In genomic region chr7:133815677-133816210, GRCh38 we compare ENCODE assay signal across 1 cellular context.
A peak's percentile ranks its signal among the peaks of the same experiment; 100 is the strongest.
TF ChIP-seq lines count a peak whose summit lies in the region.

No MANE protein-coding gene starts in this region.

TF ChIP-seq in HepG2, 621 proteins besides CTCF, POLR2A, EP300 and RAD21 (continued from another document and continues in another):
- TF ChIP-seq ZBTB10 (CRISPR knock-in tag; IDR thresholded peaks at IDR 0.05; ENCODE audit: borderline replicate concordance) (no peak), ZNF34 (CRISPR knock-in tag; IDR thresholded peaks at IDR 0.05; ENCODE audit: borderline replicate concordance) (no peak), HOMEZ (CRISPR knock-in tag; IDR thresholded peaks at IDR 0.05; ENCODE audit: low read depth) (peak; percentile 96), ZNF724P (CRISPR knock-in tag; IDR thresholded peaks at IDR 0.05; ENCODE audit: borderline replicate concordance) (no peak), NRL (CRISPR knock-in tag; IDR thresholded peaks at IDR 0.05; ENCODE audit: borderline replicate concordance) (no peak), TBX2 (CRISPR knock-in tag; IDR thresholded peaks at IDR 0.05; ENCODE audit: borderline replicate concordance) (peak; percentile 87; the same call in 1 of the 2 replicates), TBP (CRISPR knock-in tag; IDR thresholded peaks at IDR 0.05) (no peak), ZNF674 (CRISPR knock-in tag; IDR thresholded peaks at IDR 0.05; ENCODE audit: low read depth) (no peak), SALL1 (CRISPR knock-in tag; IDR thresholded peaks at IDR 0.05) (peak; percentile 97), ZNF639 (CRISPR knock-in tag; conservative IDR thresholded peaks at IDR 0.05) (no peak), ZNF343 (CRISPR knock-in tag; IDR thresholded peaks at IDR 0.05) (no peak), ATF7-NPFF (CRISPR knock-in tag; IDR thresholded peaks at IDR 0.05; ENCODE audit: low read depth) (no peak), ZNF784 (CRISPR knock-in tag; IDR thresholded peaks at IDR 0.05; ENCODE audit: borderline replicate concordance) (0 out of 2 replicates have a peak, but pooled peaks have one; percentile 57), GATAD2A (CRISPR knock-in tag; IDR thresholded peaks at IDR 0.05) (peak; percentile 86), ZNF552 (CRISPR knock-in tag; IDR thresholded peaks at IDR 0.05; ENCODE audit: borderline replicate concordance) (no peak), ARID5B (CRISPR knock-in tag; IDR thresholded peaks at IDR 0.05) (peak; percentile 93), ZNF383 (CRISPR knock-in tag; IDR thresholded peaks at IDR 0.05; ENCODE audit: borderline replicate concordance) (no peak), AKNA (CRISPR knock-in tag; IDR thresholded peaks at IDR 0.05; ENCODE audit: borderline replicate concordance) (no peak), ZNF280D (CRISPR knock-in tag; IDR thresholded peaks at IDR 0.05) (peak; percentile 33; the same call in 1 of the 2 replicates), REST (IDR thresholded peaks at IDR 0.05; ENCODE audit: borderline replicate concordance in 1 of 2, low read depth in 1 of 2, low read length in 2 of 2) (no peak), ZNF350 (CRISPR knock-in tag; IDR thresholded peaks at IDR 0.05; ENCODE audit: borderline replicate concordance, low read depth) (no peak), ZNF577 (CRISPR knock-in tag; IDR thresholded peaks at IDR 0.05; ENCODE audit: borderline replicate concordance, low read depth) (no peak), SNAI1 (CRISPR knock-in tag; IDR thresholded peaks at IDR 0.05; ENCODE audit: borderline replicate concordance) (no peak), ARNT (IDR thresholded peaks at IDR 0.05) (no peak), SCMH1 (CRISPR knock-in tag; IDR thresholded peaks at IDR 0.05; ENCODE audit: borderline replicate concordance) (no peak), U2AF2 (IDR thresholded peaks at IDR 0.05; ENCODE audit: low read depth, low read length) (no peak), DBP (CRISPR knock-in tag; IDR thresholded peaks at IDR 0.05; ENCODE audit: not compliant biosample characterization) (no peak), DNMT1 (CRISPR knock-in tag; IDR thresholded peaks at IDR 0.05) (no peak), ZMAT3 (CRISPR knock-in tag; conservative IDR thresholded peaks at IDR 0.05) (no peak)
